ENCODE assay signal across 20 cellular contexts in the genomic region with DNA sequence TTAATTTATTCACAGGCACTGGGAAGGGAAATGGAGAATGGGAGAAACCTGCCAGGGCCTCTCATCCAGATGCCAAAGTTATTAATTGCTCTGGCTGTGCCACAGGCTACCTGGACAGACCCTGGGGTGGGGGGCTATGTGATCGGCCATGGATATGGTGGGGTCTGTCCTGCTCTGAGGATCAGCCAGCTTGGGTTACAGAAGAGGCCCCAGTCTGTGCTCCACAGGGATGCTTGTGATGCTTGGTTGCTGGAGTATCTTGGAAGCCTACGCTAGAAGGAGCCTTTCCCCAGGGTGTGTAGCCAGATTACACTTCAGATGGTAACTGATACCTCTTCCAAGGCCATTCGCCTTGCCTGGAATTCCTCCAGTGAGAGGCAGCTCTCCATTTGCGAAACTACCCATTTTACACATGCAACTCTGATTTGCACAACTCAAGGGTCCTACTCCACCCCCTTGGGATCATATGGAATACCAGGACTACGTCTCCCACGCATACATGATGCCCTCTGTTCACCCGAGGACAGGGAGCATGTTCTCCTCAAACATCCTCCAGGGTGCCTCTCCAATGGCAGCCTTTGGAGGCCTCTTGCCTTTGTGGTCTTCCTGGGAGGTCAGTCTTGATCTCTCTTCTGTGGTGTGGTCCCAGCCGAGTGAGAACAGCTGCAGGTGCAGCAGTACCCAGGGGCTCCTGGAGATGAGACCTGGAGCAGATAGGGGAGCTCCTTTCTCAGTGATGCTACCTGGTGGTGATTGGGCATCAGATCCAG.
"Had no signal": no experiment of that assay in that cellular context is flagged by ENCODE, and none has a peak within 500 bp of the region (broad histone marks: within the 10 kb centered on the region; RNA-seq: fewer than 3 reads in every experiment).

No MANE protein-coding gene starts in this region.

- DNase-seq: activated CD4-positive, alpha-beta memory T cell treated with anti-CD3 and anti-CD28 coated beads for 36 hours; activated CD4-positive, alpha-beta T cell treated with anti-CD3 and anti-CD28 coated beads, Interleukin-2, amount 10 ng/mL, durations not matched to agents 7 days and 5 days; activated CD4-positive, CD25-positive, alpha-beta regulatory T cell; activated naive CD4-positive, alpha-beta T cell treated with anti-CD3 and anti-CD28 coated beads, Interleukin-2, amount 50 U/mL, for 16 hours; activated naive CD8-positive, alpha-beta T cell treated with anti-CD3 and anti-CD28 coated beads, Interleukin-2, amount 50 U/mL, for 24 hours; amniotic stem cell; body of pancreas; Karpas-422; NCI-H1105 treated with DMSO at 0.1 percent for 48 hours; NCI-H146; NCI-H187 treated with DMSO at 0.1 percent for 48 hours; NCI-H2081 treated with DMSO at 0.1 percent for 48 hours; NCI-H2227 treated with DMSO at 0.1 percent for 48 hours; NCI-H526; NCI-H774; SK-N-SH; T-helper 1 cell had no signal

- H3K36me3 ChIP-seq: ascending aorta had no signal

- H3K36me3 Mint-ChIP-seq: activated CD4-positive, alpha-beta memory T cell treated with anti-CD3 and anti-CD28 coated beads for 36 hours had no signal

- H3K9me3 ChIP-seq: ascending aorta, body of pancreas, SK-N-SH had no signal

- H3K27ac Mint-ChIP-seq: activated CD4-positive, alpha-beta memory T cell treated with anti-CD3 and anti-CD28 coated beads for 36 hours; activated CD4-positive, alpha-beta T cell treated with anti-CD3 and anti-CD28 coated beads, Interleukin-2, amount 10 ng/mL, durations not matched to agents 7 days and 5 days; activated naive CD8-positive, alpha-beta T cell treated with anti-CD3 and anti-CD28 coated beads, Interleukin-2, amount 50 U/mL, for 24 hours had no signal

- H3K4me1 ChIP-seq: ascending aorta had no signal

- H3K9me3 Mint-ChIP-seq: activated CD4-positive, alpha-beta T cell treated with anti-CD3 and anti-CD28 coated beads, Interleukin-2, amount 10 ng/mL, durations not matched to agents 7 days and 5 days had no signal

- ATAC-seq: activated naive CD8-positive, alpha-beta T cell treated with anti-CD3 and anti-CD28 coated beads, Interleukin-2, amount 50 U/mL, for 24 hours; body of pancreas; K562 had no signal

- H3K4me3 ChIP-seq: ascending aorta, body of pancreas, K562 had no signal

- H3K4me2 ChIP-seq: SK-N-SH had no signal

- H3K27me3 ChIP-seq: ascending aorta had no signal

- H3K4me3 Mint-ChIP-seq: activated CD4-positive, alpha-beta memory T cell treated with anti-CD3 and anti-CD28 coated beads for 36 hours; activated CD4-positive, alpha-beta T cell treated with anti-CD3 and anti-CD28 coated beads, Interleukin-2, amount 10 ng/mL, durations not matched to agents 7 days and 5 days; activated naive CD8-positive, alpha-beta T cell treated with anti-CD3 and anti-CD28 coated beads, Interleukin-2, amount 50 U/mL, for 24 hours had no signal

- H3K9ac ChIP-seq: SK-N-SH had no signal

- H3K27ac ChIP-seq: ascending aorta, body of pancreas, VCaP had no signal

- H3K27me3 Mint-ChIP-seq: activated CD4-positive, alpha-beta T cell treated with anti-CD3 and anti-CD28 coated beads, Interleukin-2, amount 10 ng/mL, durations not matched to agents 7 days and 5 days had no signal

- FAIRE-seq: K562 had no signal

- H3K4me1 Mint-ChIP-seq: activated CD4-positive, alpha-beta T cell treated with anti-CD3 and anti-CD28 coated beads, Interleukin-2, amount 10 ng/mL, durations not matched to agents 7 days and 5 days; activated naive CD8-positive, alpha-beta T cell treated with anti-CD3 and anti-CD28 coated beads, Interleukin-2, amount 50 U/mL, for 24 hours had no signal
